ENCODE assay signal across 1 cellular context in genomic region chr5:137594717-137595116, GRCh38.
A peak's percentile ranks its signal among the peaks of the same experiment; 100 is the strongest.
TF ChIP-seq lines count a peak whose summit lies in the region.

No MANE protein-coding gene starts in this region.

TF ChIP-seq in HCT116, 20 proteins besides CTCF, POLR2A, EP300 and RAD21:
- TF ChIP-seq REST (IDR thresholded peaks at IDR 0.05; ENCODE audit: low read depth) (peak; percentile 62), YY1 (IDR thresholded peaks at IDR 0.05; ENCODE audit: extremely low read depth, insufficient replicate concordance, low read depth, low read length) (no peak), CEBPB (IDR thresholded peaks at IDR 0.05; ENCODE audit: low read depth) (no peak)
TF ChIP-seq in HCT116: peak in this region for 1.
